Comparison of ENCODE assay signal across 9 cellular contexts in the genomic region with DNA sequence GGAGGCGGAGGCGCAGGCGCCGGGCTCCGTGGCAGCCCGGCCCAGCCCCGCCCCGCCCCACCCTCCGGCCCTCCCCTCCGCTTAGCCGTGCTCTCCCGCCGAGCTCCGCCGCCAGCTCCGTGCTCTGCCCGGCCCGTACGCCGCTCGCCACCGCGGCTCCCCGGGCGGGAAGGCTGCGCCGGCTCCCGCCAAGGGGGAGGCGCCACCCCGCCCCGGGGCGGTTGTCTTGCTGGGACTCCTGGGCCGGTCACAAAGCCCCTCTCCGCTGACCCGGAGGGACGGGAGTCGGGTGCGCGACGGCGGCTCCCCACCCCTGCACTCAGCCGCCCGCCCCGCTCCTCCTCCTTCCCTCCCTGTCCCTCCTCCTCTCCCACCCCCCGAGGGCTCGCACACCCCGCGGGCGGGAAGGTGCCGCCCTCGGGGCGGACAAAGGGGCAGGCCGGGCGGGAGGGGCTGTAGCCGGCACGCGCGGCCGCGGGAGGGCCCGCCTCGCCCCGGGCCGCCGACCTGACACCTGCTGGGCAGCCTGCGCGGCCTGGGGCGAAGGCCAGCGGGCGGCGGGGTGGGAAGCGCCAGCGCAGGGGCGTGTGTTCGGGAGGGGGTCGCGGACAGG. TPM values are rescaled to one million over a fixed set of nuclear protein-coding genes. Genes with fewer than 3 reads are reported as not detected.
DNase-seq lines count a peak whose midpoint lies in the region; ATAC-seq and TF ChIP-seq lines count a peak whose summit lies in the region.
"Had no signal": no experiment of that assay in that cellular context is flagged by ENCODE, and none has a peak within 500 bp of the region (broad histone marks: within the 10 kb centered on the region; RNA-seq: fewer than 3 reads in every experiment).

No MANE protein-coding gene starts in this region.

- H3K27ac ChIP-seq in left lung, result no peak overlapping the region
- H3K27ac ChIP-seq in vagina, result no peak overlapping the region
- H3K27ac ChIP-seq in effector memory CD4-positive, alpha-beta T cell (ENCODE audit: insufficient read depth, low read length, poor library complexity, severe bottlenecking), result no peak overlapping the region

- H3K36me3 ChIP-seq in left lung (no peaks in the 10 kb centered on the region), vagina (no peaks in the 10 kb centered on the region)
- no peaks in the 10 kb centered on the region for H3K36me3 ChIP-seq in effector memory CD4-positive, alpha-beta T cell (ENCODE audit: control insufficient read depth, insufficient read depth, low read length)

- TF ChIP-seq CTCF in left lung (IDR thresholded peaks at IDR 0.05) (no peak), vagina (IDR thresholded peaks at IDR 0.05) (no peak)

- DNase-seq in DMS53 treated with DMSO at 0.1 percent for 48 hours (lab: John Stamatoyannopoulos, UW; ENCODE audit: unreplicated experiment) (peak; percentile 98), NCI-H774 (lab: John Stamatoyannopoulos, UW) (peak; percentile 91), T47D (ENCODE audit: low read depth in 1 of 2, low spot score in 1 of 2) (peak; percentile 57 to 97), left lung (peak; percentile 61 to 87), vagina (ENCODE audit: extremely low spot score in 2 of 2) (no peak)
- DNase-seq in effector memory CD4-positive, alpha-beta T cell, result no peak

- H3K4me3 ChIP-seq in left lung (peak overlapping the region; percentile 27 to 49), vagina (peak overlapping the region; percentile 48 to 69)
- no peak overlapping the region for H3K4me3 ChIP-seq in effector memory CD4-positive, alpha-beta T cell (ENCODE audit: insufficient read depth, low read depth, low read length, poor library complexity, severe bottlenecking)

- H3K4me1 ChIP-seq in left lung (peaks cover 7 to 16% of the 10 kb centered on the region in 2 donors), vagina (peaks cover 16% of the 10 kb centered on the region)
- H3K4me1 ChIP-seq in effector memory CD4-positive, alpha-beta T cell (ENCODE audit: control insufficient read depth, insufficient read depth, low read length, poor library complexity, severe bottlenecking), result peaks cover 11% of the 10 kb centered on the region

- intact Hi-C loops in left lung (cut with DNase I), result no loop called here
- intact Hi-C loops in vagina (cut with DNase I), result no loop called here

- no peaks in the 10 kb centered on the region for H3K9me3 ChIP-seq in left lung
- no peaks in the 10 kb centered on the region for H3K9me3 ChIP-seq in vagina
- H3K9me3 ChIP-seq in effector memory CD4-positive, alpha-beta T cell (ENCODE audit: control insufficient read depth, low read length), result peaks cover under 1% of the 10 kb centered on the region

- no peak for TF ChIP-seq POLR2A in vagina (IDR thresholded peaks at IDR 0.05)

- ATAC-seq in GM19395 (IDR thresholded peaks at IDR 0.05; ENCODE audit: unreplicated experiment) (peak; percentile 88), HG03280 (IDR thresholded peaks at IDR 0.05; ENCODE audit: unreplicated experiment) (peak; percentile 88), left lung (peak; percentile 94)

- peaks cover 78 to 99% of the 10 kb centered on the region in 2 donors for H3K27me3 ChIP-seq in left lung
- peaks cover 5% of the 10 kb centered on the region for H3K27me3 ChIP-seq in vagina
- H3K27me3 ChIP-seq in effector memory CD4-positive, alpha-beta T cell (replicated peaks; ENCODE audit: control insufficient read depth, insufficient read depth, low read length, poor library complexity, severe bottlenecking), result peaks cover 46% of the 10 kb centered on the region

- in situ Hi-C loops in T47D (cut with HindIII; ENCODE audit: low pct_unique_long_range_greater_than_20kb, low sequenced_read_pairs), result no loop called here

RNA-seq across cellular contexts. Expression of gene SP8, which starts 11.5 kb away (rescaled TPM):
- total RNA-seq in left lung (not detected), vagina (2.9 TPM)
- total RNA-seq: subcutaneous adipose tissue had no signal

Comparison
In these comparisons a context has a peak if more than half of its experiments do, and no peak if none do; other contexts are left out.
1. DNase-seq: peak in DMS53 treated with DMSO at 0.1 percent for 48 hours (single experiment), NCI-H774 (single experiment), T47D (2 of 2) and left lung (2 of 2); none in vagina (0 of 2) and effector memory CD4-positive, alpha-beta T cell (0 of 3).
2. Peak in every context shown above with its lines, with median percentiles within 50 percentile points of each other: ATAC-seq.